8 cellular contexts compared by ENCODE assay signal in genomic region chr3:141797819-141798405, GRCh38. TPM values are rescaled to one million over a fixed set of nuclear protein-coding genes. Genes with fewer than 3 reads are reported as not detected.
DNase-seq lines count a peak whose midpoint lies in the region; ATAC-seq and TF ChIP-seq lines count a peak whose summit lies in the region.

No MANE protein-coding gene starts in this region.

- H3K79me2 ChIP-seq in fibroblast of lung (ENCODE audit: control insufficient read depth, insufficient read depth, low read length), result no peaks in the 10 kb centered on the region

- no peak for TF ChIP-seq CTCF in fibroblast of lung (conservative IDR thresholded peaks at IDR 0.05 in 1 of 2, IDR thresholded peaks at IDR 0.05 in 1 of 2; ENCODE audit: low read depth in 1 of 2, low read length in 2 of 2)
- no peak for TF ChIP-seq CTCF in MCF 10A (IDR thresholded peaks at IDR 0.05; ENCODE audit: unreplicated experiment)

- H3K27me3 ChIP-seq in BLaER1 (no peaks in the 10 kb centered on the region), fibroblast of lung (ENCODE audit: control insufficient read depth, insufficient read depth, low read length) (peaks cover 2% of the 10 kb centered on the region), neuron (ENCODE audit: insufficient read depth, low read length) (no peaks in the 10 kb centered on the region)

- POLR2A ChIA-PET in MCF 10A (lab: Yijun Ruan, JAX), result no interaction called here

- H3K9me3 ChIP-seq in BLaER1, result no peaks in the 10 kb centered on the region; the same call in 1 of the 2 replicates
- no peaks in the 10 kb centered on the region for H3K9me3 ChIP-seq in T-helper 17 cell (ENCODE audit: control insufficient read depth, low read length, poor library complexity, severe bottlenecking)
- no peaks in the 10 kb centered on the region for H3K9me3 ChIP-seq in fibroblast of lung (ENCODE audit: control insufficient read depth, insufficient read depth, low read depth, low read length)
- H3K9me3 ChIP-seq in neuron (ENCODE audit: low read length), result no peaks in the 10 kb centered on the region

- H3K36me3 ChIP-seq in BLaER1 (no peaks in the 10 kb centered on the region), fibroblast of lung (ENCODE audit: control insufficient read depth, insufficient read depth, low read length) (no peaks in the 10 kb centered on the region), neuron (ENCODE audit: insufficient read depth, low read length) (no peaks in the 10 kb centered on the region)

- H3K27me3 Mint-ChIP-seq in T-helper 17 cell (no peaks in the 10 kb centered on the region), MCF 10A (ENCODE audit: insufficient read depth, unreplicated experiment) (no peaks in the 10 kb centered on the region)

- no peak for ATAC-seq in T-helper 17 cell

- H3K4me3 Mint-ChIP-seq in T-helper 17 cell (peak overlapping the region; percentile 89), MCF 10A (ENCODE audit: unreplicated experiment) (no peak overlapping the region)

- H3K4me1 Mint-ChIP-seq in T-helper 17 cell (peaks cover 39% of the 10 kb centered on the region), MCF 10A (ENCODE audit: insufficient read depth, unreplicated experiment) (no peaks in the 10 kb centered on the region)

- peak overlapping the region; percentile 95 for H2AFZ ChIP-seq in fibroblast of lung (ENCODE audit: low read length)
- H2AFZ ChIP-seq in neuron (ENCODE audit: low read depth, low read length), result peak overlapping the region; percentile 77

- DNase-seq in T-helper 17 cell (no peak), fibroblast of lung (ENCODE audit: low read depth in 2 of 2) (no peak), EL (no peak), dermis blood vessel endothelial cell (no peak), GM19240 (ENCODE audit: insufficient read length, low spot score) (no peak), MCF 10A (ENCODE audit: unreplicated experiment) (no peak)

- H3K36me3 Mint-ChIP-seq in T-helper 17 cell (ENCODE audit: low read depth) (no peaks in the 10 kb centered on the region), MCF 10A (ENCODE audit: insufficient read depth, unreplicated experiment) (no peaks in the 10 kb centered on the region)

- H3K9me3 Mint-ChIP-seq in MCF 10A (ENCODE audit: unreplicated experiment), result no peaks in the 10 kb centered on the region

- CTCF ChIA-PET in MCF 10A (lab: Yijun Ruan, JAX), result no interaction called here

- H3K4me3 ChIP-seq in BLaER1 (peak overlapping the region; percentile 62), fibroblast of lung (replicated peaks in 1 of 4; ENCODE audit: control extremely low read depth in 1 of 4, insufficient read depth in 1 of 4, low read depth in 3 of 4, low read length in 4 of 4) (peak overlapping the region in 3 of 4 experiments; percentile 24 to 40 (median 27)), neuron (ENCODE audit: low read length) (peak overlapping the region; percentile 38)

- H3K9ac ChIP-seq in BLaER1 (peak overlapping the region; percentile 92), fibroblast of lung (ENCODE audit: insufficient read depth, low read length) (peak overlapping the region; percentile 54)

- peak overlapping the region; percentile 93 for H3K27ac Mint-ChIP-seq in T-helper 17 cell
- H3K27ac Mint-ChIP-seq in MCF 10A (ENCODE audit: low read depth, unreplicated experiment), result no peak overlapping the region

- peak overlapping the region; percentile 92 for H3K4me2 ChIP-seq in BLaER1
- peak overlapping the region; percentile 70 for H3K4me2 ChIP-seq in fibroblast of lung (ENCODE audit: extremely low read depth, insufficient read depth, low read length)

- no TSS peak for BruUV-seq in MCF 10A (replicated peaks; lab: Mats Ljungman, UMichigan)

- H4K20me1 ChIP-seq in BLaER1 (no peaks in the 10 kb centered on the region), fibroblast of lung (ENCODE audit: control insufficient read depth, extremely low read depth, insufficient read depth, low read length) (no peaks in the 10 kb centered on the region)

- H3K4me1 ChIP-seq in BLaER1 (peaks cover 58% of the 10 kb centered on the region), fibroblast of lung (ENCODE audit: control insufficient read depth, extremely low read depth, insufficient read depth, low read length) (peaks cover 4% of the 10 kb centered on the region), neuron (ENCODE audit: insufficient read depth, low read length) (peaks cover 3% of the 10 kb centered on the region)

- intact Hi-C loops in MCF 10A (cut with micrococcal nuclease), result no loop called here

- peak overlapping the region; percentile 99 for H3K27ac ChIP-seq in BLaER1
- H3K27ac ChIP-seq in fibroblast of lung (ENCODE audit: insufficient read depth, low read length), result peak overlapping the region; percentile 55

RNA-seq across cellular contexts. Expression of gene GRK7, which starts 34.7 kb away (rescaled TPM):
- total RNA-seq in T-helper 17 cell (under 1 TPM; 0.18 to 0.20 TPM), fibroblast of lung (under 0.01 TPM in 1 of 2 replicates, not detected in the other), dermis blood vessel endothelial cell (not detected in 2 replicates), MCF 10A (2022) (not detected in 2 replicates)
- not detected in 2 replicates for polyA plus RNA-seq in fibroblast of lung
- polyA plus RNA-seq in fibroblast of lung (2012), result not detected in 2 replicates
- polyA minus RNA-seq in fibroblast of lung (ENCODE audit: low replicate concordance), result not detected in 2 replicates

RNA-seq across cellular contexts. Expression of gene RNF7, which starts 59.8 kb away (rescaled TPM):
- total RNA-seq in T-helper 17 cell (10 to 100 TPM; 58.3 to 68.2 TPM), fibroblast of lung (27.2 and 38.6 TPM in 2 replicates), dermis blood vessel endothelial cell (38.1 and 93.8 TPM in 2 replicates), MCF 10A (2022) (96.1 and 112 TPM in 2 replicates)
- 102 and 123 TPM in 2 replicates for polyA plus RNA-seq in fibroblast of lung
- 105 and 126 TPM in 2 replicates for polyA plus RNA-seq in fibroblast of lung (2012)
- polyA minus RNA-seq in fibroblast of lung (ENCODE audit: low replicate concordance), result 8.2 and 18.6 TPM in 2 replicates
